ENCODE assay signal across 27 cellular contexts in genomic region chr5:85428426-85428934, GRCh38.
"Had no signal": no experiment of that assay in that cellular context is flagged by ENCODE, and none has a peak within 500 bp of the region (broad histone marks: within the 10 kb centered on the region; RNA-seq: fewer than 3 reads in every experiment).

No MANE protein-coding gene starts in this region.

- H2AFZ ChIP-seq: PC-9 had no signal

- ATAC-seq: activated CD8-positive, alpha-beta memory T cell treated with anti-CD3 and anti-CD28 coated beads, Interleukin-2, amount 10 ng/mL, durations not matched to agents 7 days and 5 days had no signal

- FAIRE-seq: RCC 7860 had no signal

- H3K4me3 ChIP-seq: cardiac muscle cell, PC-9 had no signal

- DNase-seq: activated CD4-positive, alpha-beta memory T cell treated with anti-CD3 and anti-CD28 coated beads, Interleukin-2, amount 10 ng/mL, durations not matched to agents 7 days and 5 days; activated CD4-positive, alpha-beta T cell treated with anti-CD3 and anti-CD28 coated beads for 1 hour; activated CD4-positive, alpha-beta T cell treated with anti-CD3 and anti-CD28 coated beads for 48 hours; activated CD4-positive, CD25-positive, alpha-beta regulatory T cell; activated CD8-positive, alpha-beta memory T cell treated with anti-CD3 and anti-CD28 coated beads for 24 hours; activated CD8-positive, alpha-beta memory T cell treated with anti-CD3 and anti-CD28 coated beads, Interleukin-2, amount 10 ng/mL, durations not matched to agents 7 days and 5 days; activated CD8-positive, alpha-beta memory T cell treated with anti-CD3 and anti-CD28 coated beads, Interleukin-2, amount 50 U/mL, for 48 hours; activated effector memory CD4-positive, alpha-beta T cell treated with Interleukin-2 at 50 U/mL for 16 hours; activated naive CD4-positive, alpha-beta T cell treated with anti-CD3 and anti-CD28 coated beads, Interleukin-2, amount 50 U/mL, for 16 hours; activated naive CD8-positive, alpha-beta T cell treated with anti-CD3 and anti-CD28 coated beads for 36 hours; activated T-cell treated with anti-CD3 and anti-CD28 coated beads, Interleukin-2, amount 50 U/mL, for 48 hours; amniotic stem cell; aorta; brain microvascular endothelial cell; NCI-H1436 treated with DMSO at 0.1 percent for 48 hours; NCI-H1694 treated with DMSO at 0.1 percent for 48 hours; NCI-H2029; NCI-H345; NCI-H524 treated with DMSO at 0.1 percent for 48 hours; PC-9; Right ventricle myocardium superior; SW 1271; T1000; WERI-Rb-1 had no signal

- H3K36me3 ChIP-seq: brain microvascular endothelial cell, cardiac muscle cell, WERI-Rb-1 had no signal

- H3K27ac ChIP-seq: brain microvascular endothelial cell, cardiac muscle cell, PC-9, RWPE1, WERI-Rb-1 had no signal

- H3K4me2 ChIP-seq: PC-9 had no signal

- H3K27me3 ChIP-seq: brain microvascular endothelial cell, cardiac muscle cell had no signal
